Comparison of ENCODE assay signal across 8 cellular contexts in the genomic region with DNA sequence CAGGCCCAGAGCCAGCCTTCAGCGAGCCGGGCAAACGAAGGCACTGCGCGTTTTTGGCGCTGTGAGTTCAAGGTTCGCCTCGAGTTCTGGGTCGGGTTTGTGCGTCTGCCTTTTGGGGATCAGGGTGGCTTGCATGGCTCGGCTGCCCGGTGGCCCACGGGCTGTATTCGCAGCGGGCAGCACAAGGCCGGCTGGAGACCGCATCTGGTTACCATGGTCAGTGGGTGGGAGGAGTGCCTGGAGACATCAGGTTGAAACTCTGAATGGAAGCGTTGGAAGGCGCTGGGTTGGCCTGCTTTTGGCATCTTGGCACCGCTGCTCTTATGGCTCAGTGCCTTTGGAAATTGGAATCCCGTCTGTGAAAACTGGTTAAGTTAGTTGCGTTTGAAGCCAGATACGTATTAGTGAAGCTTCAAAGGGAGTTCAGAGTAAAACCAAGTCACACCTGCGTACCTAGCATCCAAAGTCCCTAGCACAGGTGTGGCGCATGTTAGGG. TPM values are rescaled to one million over a fixed set of nuclear protein-coding genes. Genes with fewer than 3 reads are reported as not detected.
DNase-seq lines count a peak whose midpoint lies in the region; ATAC-seq, FAIRE-seq and TF ChIP-seq lines count a peak whose summit lies in the region.
"Had no signal": no experiment of that assay in that cellular context is flagged by ENCODE, and none has a peak within 500 bp of the region (broad histone marks: within the 10 kb centered on the region; RNA-seq: fewer than 3 reads in every experiment).

No MANE protein-coding gene starts in this region.

- H3K9me3 ChIP-seq in SK-N-SH (no peaks in the 10 kb centered on the region), gastrocnemius medialis (no peaks in the 10 kb centered on the region)

- H3K27ac ChIP-seq in SK-N-SH (ENCODE audit: low read depth in 2 of 2, low read length in 1 of 2): no peak overlapping the region; a peak in 1 of 4 replicates
- no peak overlapping the region for H3K27ac ChIP-seq in gastrocnemius medialis

- ATAC-seq in gastrocnemius medialis (no peak), HG03565 (IDR thresholded peaks at IDR 0.05; ENCODE audit: unreplicated experiment) (no peak)

- in situ Hi-C loops in gastrocnemius medialis (cut with MboI; ENCODE audit: low sequenced_read_pairs in 4 of 4): no loop called here

- H2AFZ ChIP-seq in SK-N-SH (ENCODE audit: low read depth): 0 out of 2 replicates have a peak overlapping the region, but pooled peaks have one; percentile 4

- WGBS in SK-N-SH (ENCODE audit: low lambda C conversion rate): 90% methylated on average over 8 of the region's 25 CpGs

- no peak for TF ChIP-seq POLR2A in GM12891 (IDR thresholded peaks at IDR 0.05; ENCODE audit: low read depth, low read length)
- no peak for TF ChIP-seq POLR2A in gastrocnemius medialis (IDR thresholded peaks at IDR 0.05)

- H3F3A ChIP-seq in SK-N-SH (replicated peaks; ENCODE audit: insufficient read depth): no peaks in the 10 kb centered on the region

- POLR2A ChIA-PET in SK-N-SH (lab: Yijun Ruan, JAX): no interaction called here

- H3K9me2 ChIP-seq in SK-N-SH: no peaks in the 10 kb centered on the region

- H3K27me3 ChIP-seq in SK-N-SH (ENCODE audit: insufficient read depth) (peaks cover 29% of the 10 kb centered on the region), gastrocnemius medialis (peaks cover 24 to 45% (median 26%) of the 10 kb centered on the region in 3 donors)

- no peak for TF ChIP-seq RAD21 in SK-N-SH (IDR thresholded peaks at IDR 0.05; ENCODE audit: low read length)

- DNase-seq in GM12891 (ENCODE audit: insufficient read length, low spot score) (no peak), SK-N-SH (peak; percentile 73), foreskin fibroblast (peak in 1 of 2 donors; percentile 20), gastrocnemius medialis (no peak), DMS114 treated with DMSO at 0.1 percent for 48 hours (lab: John Stamatoyannopoulos, UW; ENCODE audit: unreplicated experiment) (no peak)
- DNase-seq in stimulated activated naive CD4-positive, alpha-beta T cell (lab: John Stamatoyannopoulos, UW): no peak

- H3K4me3 ChIP-seq in SK-N-SH (ENCODE audit: low read depth in 2 of 2, low read length in 1 of 2): peak overlapping the region; percentile 52 to 53
- peak overlapping the region; percentile 29 to 46 for H3K4me3 ChIP-seq in foreskin fibroblast (ENCODE audit: low read depth in 1 of 2, low read length in 2 of 2)
- peak overlapping the region; percentile 26 to 49 (median 42) for H3K4me3 ChIP-seq in gastrocnemius medialis

- H3K36me3 ChIP-seq in SK-N-SH (replicated peaks in 1 of 2; ENCODE audit: control insufficient read depth in 1 of 2, insufficient read depth in 2 of 2, low read length in 1 of 2): no peaks in the 10 kb centered on the region
- H3K36me3 ChIP-seq in gastrocnemius medialis: no peaks in the 10 kb centered on the region

- TF ChIP-seq EP300 in SK-N-SH (IDR thresholded peaks at IDR 0.05; ENCODE audit: borderline replicate concordance in 1 of 2, low read depth in 1 of 2, low read length in 1 of 2): no peak

- H3K4me2 ChIP-seq in SK-N-SH: peak overlapping the region; percentile 78

- no peaks in the 10 kb centered on the region for H4K20me1 ChIP-seq in SK-N-SH (ENCODE audit: insufficient read depth)

- intact Hi-C loops in gastrocnemius medialis (cut with DNase I; ENCODE audit: low total_unique reads): no loop called here

- TF ChIP-seq CTCF in SK-N-SH (IDR thresholded peaks at IDR 0.05): no peak
- TF ChIP-seq CTCF in foreskin fibroblast (IDR thresholded peaks at IDR 0.05; ENCODE audit: low read depth, low read length): no peak
- TF ChIP-seq CTCF in gastrocnemius medialis (IDR thresholded peaks at IDR 0.05 in 4 of 5, conservative IDR thresholded peaks at IDR 0.05 in 1 of 5): no peak

- H3K9ac ChIP-seq in SK-N-SH: no peak overlapping the region

- peak; percentile 76 for FAIRE-seq in GM12891 (lab: Jason Lieb, UNC)

- H3K4me1 ChIP-seq in SK-N-SH (ENCODE audit: control insufficient read depth in 1 of 2, insufficient read depth in 2 of 2, low read depth in 1 of 2, low read length in 1 of 2) (peaks cover 0 to 6% of the 10 kb centered on the region in 2 experiments; a peak in 1 of 4 replicates), gastrocnemius medialis (peaks cover 0 to 6% of the 10 kb centered on the region in 2 donors)

- no peaks in the 10 kb centered on the region for H3K79me2 ChIP-seq in SK-N-SH (ENCODE audit: insufficient read depth)

- CTCF ChIA-PET in SK-N-SH (lab: Yijun Ruan, JAX): interaction anchor here (1.4 kb wide), 1 partner anchor 356 kb away, joined by 4 read pairs; no protein-coding TSS in a partner anchor

TF ChIP-seq in GM12891, 5 proteins besides CTCF, POLR2A, EP300 and RAD21:
- TF ChIP-seq PAX5 (IDR thresholded peaks at IDR 0.05; ENCODE audit: insufficient read depth, low read length, severe bottlenecking): no peak

TF ChIP-seq in SK-N-SH, 30 proteins besides CTCF, POLR2A, EP300 and RAD21:
- no peak for TF ChIP-seq CHD2 (IDR thresholded peaks at IDR 0.05; ENCODE audit: low read length, partially characterized antibody)
- TF ChIP-seq, protein P1, sequence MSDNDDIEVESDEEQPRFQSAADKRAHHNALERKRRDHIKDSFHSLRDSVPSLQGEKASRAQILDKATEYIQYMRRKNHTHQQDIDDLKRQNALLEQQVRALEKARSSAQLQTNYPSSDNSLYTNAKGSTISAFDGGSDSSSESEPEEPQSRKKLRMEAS (IDR thresholded peaks at IDR 0.05; ENCODE audit: low read depth): no peak
- no peak for TF ChIP-seq RFX5 (IDR thresholded peaks at IDR 0.05; ENCODE audit: low read length)
- TF ChIP-seq TAF1 (IDR thresholded peaks at IDR 0.05; ENCODE audit: borderline replicate concordance, low read depth, low read length): no peak
- no peak for TF ChIP-seq GATA2 (CRISPR knock-in tag; IDR thresholded peaks at IDR 0.05)
- TF ChIP-seq FOSL2 (IDR thresholded peaks at IDR 0.05; ENCODE audit: borderline replicate concordance, low read depth): no peak
- TF ChIP-seq, protein P2, sequence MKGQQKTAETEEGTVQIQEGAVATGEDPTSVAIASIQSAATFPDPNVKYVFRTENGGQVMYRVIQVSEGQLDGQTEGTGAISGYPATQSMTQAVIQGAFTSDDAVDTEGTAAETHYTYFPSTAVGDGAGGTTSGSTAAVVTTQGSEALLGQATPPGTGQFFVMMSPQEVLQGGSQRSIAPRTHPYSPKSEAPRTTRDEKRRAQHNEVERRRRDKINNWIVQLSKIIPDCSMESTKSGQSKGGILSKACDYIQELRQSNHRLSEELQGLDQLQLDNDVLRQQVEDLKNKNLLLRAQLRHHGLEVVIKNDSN (IDR thresholded peaks at IDR 0.05; ENCODE audit: borderline replicate concordance, low read depth): no peak
- no peak for TF ChIP-seq RCOR1 (IDR thresholded peaks at IDR 0.05; ENCODE audit: low read length)
- TF ChIP-seq SIN3A (IDR thresholded peaks at IDR 0.05; ENCODE audit: borderline replicate concordance, low read depth, low read length): no peak
- no peak for TF ChIP-seq TEAD4 (IDR thresholded peaks at IDR 0.05; ENCODE audit: borderline replicate concordance, insufficient read depth)
- TF ChIP-seq TCF12 (IDR thresholded peaks at IDR 0.05): no peak
- TF ChIP-seq, protein P3, sequence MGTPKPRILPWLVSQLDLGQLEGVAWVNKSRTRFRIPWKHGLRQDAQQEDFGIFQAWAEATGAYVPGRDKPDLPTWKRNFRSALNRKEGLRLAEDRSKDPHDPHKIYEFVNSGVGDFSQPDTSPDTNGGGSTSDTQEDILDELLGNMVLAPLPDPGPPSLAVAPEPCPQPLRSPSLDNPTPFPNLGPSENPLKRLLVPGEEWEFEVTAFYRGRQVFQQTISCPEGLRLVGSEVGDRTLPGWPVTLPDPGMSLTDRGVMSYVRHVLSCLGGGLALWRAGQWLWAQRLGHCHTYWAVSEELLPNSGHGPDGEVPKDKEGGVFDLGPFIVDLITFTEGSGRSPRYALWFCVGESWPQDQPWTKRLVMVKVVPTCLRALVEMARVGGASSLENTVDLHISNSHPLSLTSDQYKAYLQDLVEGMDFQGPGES (IDR thresholded peaks at IDR 0.05; ENCODE audit: low read depth, low read length): no peak
- TF ChIP-seq NFIC (IDR thresholded peaks at IDR 0.05; ENCODE audit: borderline replicate concordance): no peak
- TF ChIP-seq SMC3 (IDR thresholded peaks at IDR 0.05; ENCODE audit: low read depth, low read length): no peak
- TF ChIP-seq, protein P4, sequence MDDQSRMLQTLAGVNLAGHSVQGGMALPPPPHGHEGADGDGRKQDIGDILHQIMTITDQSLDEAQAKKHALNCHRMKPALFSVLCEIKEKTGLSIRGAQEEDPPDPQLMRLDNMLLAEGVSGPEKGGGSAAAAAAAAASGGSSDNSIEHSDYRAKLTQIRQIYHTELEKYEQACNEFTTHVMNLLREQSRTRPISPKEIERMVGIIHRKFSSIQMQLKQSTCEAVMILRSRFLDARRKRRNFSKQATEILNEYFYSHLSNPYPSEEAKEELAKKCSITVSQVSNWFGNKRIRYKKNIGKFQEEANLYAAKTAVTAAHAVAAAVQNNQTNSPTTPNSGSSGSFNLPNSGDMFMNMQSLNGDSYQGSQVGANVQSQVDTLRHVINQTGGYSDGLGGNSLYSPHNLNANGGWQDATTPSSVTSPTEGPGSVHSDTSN (IDR thresholded peaks at IDR 0.05): no peak
- no peak for TF ChIP-seq MEF2A (IDR thresholded peaks at IDR 0.05; ENCODE audit: borderline replicate concordance, low read depth)
- TF ChIP-seq GABPA (IDR thresholded peaks at IDR 0.05; ENCODE audit: low read depth): no peak

RNA-seq across cellular contexts. Expression of a gene that starts 0.6 kb away (rescaled TPM):
- polyA plus RNA-seq in GM12891 (2012; ENCODE audit: low read depth, missing spikeins): 0.05 TPM
- polyA plus RNA-seq in SK-N-SH (2012; rRNA removed): 0.05 TPM in 2 replicates
- polyA plus RNA-seq in SK-N-SH (2012; cell fraction: cytosol; rRNA removed): 0.01 and 0.03 TPM in 2 replicates
- polyA plus RNA-seq in SK-N-SH (2012; cell fraction: nucleus; rRNA removed): 0.01 TPM in 2 replicates
- total RNA-seq in gastrocnemius medialis: not detected
- total RNA-seq: LHCN-M2 had no signal

RNA-seq across cellular contexts. Expression of a gene that starts 50.9 kb away (rescaled TPM):
- 4.7 TPM for polyA plus RNA-seq in GM12891 (2012; ENCODE audit: low read depth, missing spikeins)
- polyA plus RNA-seq in SK-N-SH (2012; rRNA removed): 3.4 and 4.6 TPM in 2 replicates
- 6.0 and 9.5 TPM in 2 replicates for polyA plus RNA-seq in SK-N-SH (2012; cell fraction: cytosol; rRNA removed)
- polyA plus RNA-seq in SK-N-SH (2012; cell fraction: nucleus; rRNA removed): 1.2 and 2.4 TPM in 2 replicates
- total RNA-seq in gastrocnemius medialis: 1 to 10 TPM; 2.0 to 3.7 (median 3.0) TPM
